Comparison of ENCODE assay signal across 17 cellular contexts in genomic region chr3:72004749-72005292, GRCh38.
DNase-seq lines count a peak whose midpoint lies in the region; ATAC-seq and TF ChIP-seq lines count a peak whose summit lies in the region.
"Had no signal": no experiment of that assay in that cellular context is flagged by ENCODE, and none has a peak within 500 bp of the region (broad histone marks: within the 10 kb centered on the region; RNA-seq: fewer than 3 reads in every experiment).

No MANE protein-coding gene starts in this region.

- TF ChIP-seq EP300 in tibial nerve (IDR thresholded peaks at IDR 0.05) = no peak

- no peak for ATAC-seq in GM23338
- no peak for ATAC-seq in WTC11
- ATAC-seq: effector memory CD8-positive, alpha-beta T cell had no signal

- H3K79me2 ChIP-seq in GM23338 (replicated peaks; ENCODE audit: insufficient read depth) (no peaks in the 10 kb centered on the region), trophoblast cell (ENCODE audit: control insufficient read depth, insufficient read depth, low read length, poor library complexity) (no peaks in the 10 kb centered on the region)

- H3K4ac ChIP-seq in trophoblast cell (ENCODE audit: low read depth, low read length) = no peak overlapping the region

- H3K4me3 ChIP-seq in GM23338 = no peak overlapping the region
- H3K4me3 ChIP-seq in trophoblast cell (ENCODE audit: low read depth, low read length) = no peak overlapping the region
- no peak overlapping the region for H3K4me3 ChIP-seq in tibial nerve
- H3K4me3 ChIP-seq: BLaER1 treated with 17β-estradiol and CSF1 and Interleukin-3, amounts not matched to agents 10 nM and 100 nM; skin epidermis; thyroid gland had no signal

- no peak overlapping the region for H3K9ac ChIP-seq in trophoblast cell (ENCODE audit: low read length)
- H3K9ac ChIP-seq: BLaER1 treated with 17β-estradiol and CSF1 and Interleukin-3, amounts not matched to agents 10 nM and 100 nM had no signal

- no peaks in the 10 kb centered on the region for H4K20me1 ChIP-seq in GM23338 (replicated peaks; ENCODE audit: insufficient read depth)
- H4K20me1 ChIP-seq: BLaER1 treated with 17β-estradiol and CSF1 and Interleukin-3, amounts not matched to agents 10 nM and 100 nM had no signal

- POLR2A ChIA-PET in WTC11 (lab: Charles Lee) = no interaction called here

- no peaks in the 10 kb centered on the region for H3K27me3 ChIP-seq in GM23338 (ENCODE audit: insufficient read depth)
- no peaks in the 10 kb centered on the region for H3K27me3 ChIP-seq in trophoblast cell (ENCODE audit: insufficient read depth, low read length)
- no peaks in the 10 kb centered on the region for H3K27me3 ChIP-seq in tibial nerve
- H3K27me3 ChIP-seq: BLaER1 treated with 17β-estradiol and CSF1 and Interleukin-3, amounts not matched to agents 10 nM and 100 nM; thyroid gland had no signal

- TF ChIP-seq CTCF in GM23338 (conservative IDR thresholded peaks at IDR 0.05; ENCODE audit: low read depth in 2 of 2) (no peak), WTC11 (IDR thresholded peaks at IDR 0.05) (no peak), tibial nerve (IDR thresholded peaks at IDR 0.05) (no peak)

- peaks cover 37% of the 10 kb centered on the region for H3K4me1 Mint-ChIP-seq in GM23338
- peaks cover 46% of the 10 kb centered on the region for H3K4me1 Mint-ChIP-seq in WTC11
- H3K4me1 Mint-ChIP-seq: central memory CD8-positive, alpha-beta T cell had no signal

- no peak overlapping the region for H2BK5ac ChIP-seq in trophoblast cell (ENCODE audit: low read depth, low read length, poor library complexity)

- no peak overlapping the region for H4K12ac ChIP-seq in trophoblast cell (ENCODE audit: low read depth, low read length)

- H3K27ac Mint-ChIP-seq in GM23338 (no peak overlapping the region), WTC11 (peak overlapping the region; percentile 95)
- H3K27ac Mint-ChIP-seq: activated T-helper 1 cell treated with anti-CD3 and anti-CD28 coated beads, Interleukin-12 subunit alpha, Interleukin-12 subunit beta, Interleukin-2, Interleukin-4 antibody, amounts not matched to agents 30 ng/mL and 10 ng/mL and 1 ng/mL, durations not matched to agents 14 hours and 24 hours and 36 hours; effector memory CD8-positive, alpha-beta T cell had no signal

- H4K91ac ChIP-seq in trophoblast cell (ENCODE audit: low read depth, low read length) = no peak overlapping the region

- H3F3A ChIP-seq in GM23338 (replicated peaks; ENCODE audit: low read depth) = no peaks in the 10 kb centered on the region

- H3K27me3 Mint-ChIP-seq in GM23338 (ENCODE audit: insufficient read depth, low read depth, poor library complexity) (peaks cover 12% of the 10 kb centered on the region), WTC11 (ENCODE audit: low read depth) (peaks cover 7% of the 10 kb centered on the region)

- no peak for DNase-seq in GM23338 (ENCODE audit: low spot score)
- no peak for DNase-seq in WTC11 (ENCODE audit: low spot score)
- peak; percentile 73 for DNase-seq in fibroblast of peridontal ligament (ENCODE audit: extremely low read depth)
- peak; percentile 19 to 33 for DNase-seq in trophoblast cell
- DNase-seq in tibial nerve (ENCODE audit: low spot score in 2 of 2) = no peak
- DNase-seq in superior temporal gyrus (ENCODE audit: extremely low spot score) = no peak
- DNase-seq in globus pallidus (ENCODE audit: low spot score) = no peak
- DNase-seq: activated CD8-positive, alpha-beta memory T cell treated with anti-CD3 and anti-CD28 coated beads for 24 hours; effector memory CD8-positive, alpha-beta T cell; NCI-H345; SW 1271; thyroid gland; WERI-Rb-1 had no signal

- H3K9me3 ChIP-seq in trophoblast cell (ENCODE audit: insufficient read depth, low read depth, low read length) = peaks cover 3% of the 10 kb centered on the region
- no peaks in the 10 kb centered on the region for H3K9me3 ChIP-seq in tibial nerve
- H3K9me3 ChIP-seq: thyroid gland had no signal

- peaks cover 14% of the 10 kb centered on the region; the same call in 1 of the 2 replicates for H3K36me3 ChIP-seq in GM23338 (ENCODE audit: insufficient read depth)
- no peaks in the 10 kb centered on the region for H3K36me3 ChIP-seq in trophoblast cell (ENCODE audit: control insufficient read depth in 1 of 2, insufficient read depth in 2 of 2, low read length in 2 of 2)
- no peaks in the 10 kb centered on the region for H3K36me3 ChIP-seq in tibial nerve
- H3K36me3 ChIP-seq: BLaER1 treated with 17β-estradiol and CSF1 and Interleukin-3, amounts not matched to agents 10 nM and 100 nM; thyroid gland; WERI-Rb-1 had no signal

- WGBS in trophoblast cell (ENCODE audit: extremely low coverage, insufficient coverage, insufficient read length) = no CpG with 5 or more reads among the region's 5 CpGs
- WGBS in tibial nerve, 2 donors = 79 to 87% methylated on average over 5 of the region's 5 CpGs

- no peak overlapping the region for H2AK5ac ChIP-seq in trophoblast cell (ENCODE audit: low read length)

- H3K4me1 ChIP-seq in GM23338 (ENCODE audit: insufficient read depth) (peaks cover 37% of the 10 kb centered on the region), trophoblast cell (ENCODE audit: control insufficient read depth in 1 of 2, insufficient read depth in 2 of 2, low read length in 2 of 2) (no peaks in the 10 kb centered on the region), tibial nerve (no peaks in the 10 kb centered on the region)
- H3K4me1 ChIP-seq: thyroid gland had no signal

- H3K14ac ChIP-seq in trophoblast cell (ENCODE audit: low read length) = no peak overlapping the region

- H2AFZ ChIP-seq in GM23338 (no peak overlapping the region), trophoblast cell (ENCODE audit: insufficient read depth, low read length, poor library complexity) (no peak overlapping the region)

- H3K4me3 Mint-ChIP-seq in GM23338 (no peak overlapping the region), WTC11 (no peak overlapping the region; the same call in 1 of the 2 replicates)
- H3K4me3 Mint-ChIP-seq: activated T-helper 1 cell treated with anti-CD3 and anti-CD28 coated beads, Interleukin-12 subunit alpha, Interleukin-12 subunit beta, Interleukin-2, Interleukin-4 antibody, amounts not matched to agents 30 ng/mL and 10 ng/mL and 1 ng/mL, durations not matched to agents 14 hours and 24 hours and 36 hours; central memory CD8-positive, alpha-beta T cell; effector memory CD8-positive, alpha-beta T cell had no signal

- no peak overlapping the region for H3K18ac ChIP-seq in trophoblast cell (ENCODE audit: low read length)

- H2BK120ac ChIP-seq in trophoblast cell (ENCODE audit: insufficient read depth, low read length, poor library complexity) = no peak overlapping the region

- 0 out of 2 replicates have a peak, but pooled peaks cover 12% of the 10 kb centered on the region for H3K9me2 ChIP-seq in GM23338 (ENCODE audit: insufficient read depth)

- CTCF ChIA-PET in WTC11 (lab: Charles Lee) = interaction anchor here (0.8 to 1.7 kb wide), 3 partner anchors 8 to 129 kb away, joined by 3 to 6 read pairs (median 4); no protein-coding TSS in a partner anchor

- no peaks in the 10 kb centered on the region for H3K79me1 ChIP-seq in trophoblast cell (ENCODE audit: low read length)

- H3K36me3 Mint-ChIP-seq in GM23338 (ENCODE audit: low read depth) = peaks cover 37% of the 10 kb centered on the region
- H3K36me3 Mint-ChIP-seq in WTC11 = peaks cover 48% of the 10 kb centered on the region

- H3K27ac ChIP-seq in GM23338 (ENCODE audit: low read depth) = peak overlapping the region; percentile 60; the same call in 1 of the 2 replicates
- H3K27ac ChIP-seq in trophoblast cell (ENCODE audit: low read depth, low read length) = no peak overlapping the region
- H3K27ac ChIP-seq in tibial nerve = no peak overlapping the region
- H3K27ac ChIP-seq: BLaER1 treated with 17β-estradiol and CSF1 and Interleukin-3, amounts not matched to agents 10 nM and 100 nM; thyroid gland; WERI-Rb-1 had no signal

- H3K23ac ChIP-seq in trophoblast cell (ENCODE audit: low read length) = no peak overlapping the region

- peak overlapping the region; percentile 6; the same call in 1 of the 2 replicates for H3K4me2 ChIP-seq in GM23338
- no peak overlapping the region for H3K4me2 ChIP-seq in trophoblast cell (ENCODE audit: low read length)

- no peak for TF ChIP-seq POLR2A in tibial nerve (IDR thresholded peaks at IDR 0.05)

- no peak overlapping the region for H2BK12ac ChIP-seq in trophoblast cell (ENCODE audit: low read length)

- H4K8ac ChIP-seq in trophoblast cell (ENCODE audit: low read depth, low read length) = no peak overlapping the region

- H3K9me3 Mint-ChIP-seq in GM23338 (peaks cover 28% of the 10 kb centered on the region), WTC11 (peaks cover 51% of the 10 kb centered on the region)
- H3K9me3 Mint-ChIP-seq: activated T-helper 1 cell treated with anti-CD3 and anti-CD28 coated beads, Interleukin-12 subunit alpha, Interleukin-12 subunit beta, Interleukin-2, Interleukin-4 antibody, amounts not matched to agents 30 ng/mL and 10 ng/mL and 1 ng/mL, durations not matched to agents 14 hours and 24 hours and 36 hours; central memory CD8-positive, alpha-beta T cell; effector memory CD8-positive, alpha-beta T cell had no signal

TF ChIP-seq in GM23338, 12 proteins besides CTCF, POLR2A, EP300 and RAD21:
- TF ChIP-seq POLR2AphosphoS5 (IDR thresholded peaks at IDR 0.05; ENCODE audit: low read depth) (no peak), EZH2phosphoT487 (IDR thresholded peaks at IDR 0.05; ENCODE audit: unreplicated experiment) (no peak)

TF ChIP-seq in WTC11, 78 proteins besides CTCF, POLR2A, EP300 and RAD21 (continues in another document):
- TF ChIP-seq MAX (CRISPR knock-in tag; IDR thresholded peaks at IDR 0.05) (no peak), ATF6 (CRISPR knock-in tag; IDR thresholded peaks at IDR 0.05) (no peak)

Comparison
In these comparisons a context has a peak if more than half of its experiments do, and no peak if none do; other contexts are left out.
1. DNase-seq: peak in fibroblast of peridontal ligament (single experiment) and trophoblast cell (2 of 2); none in GM23338 (single experiment), WTC11 (single experiment), tibial nerve (0 of 2), superior temporal gyrus (single experiment) and globus pallidus (single experiment).